16 cellular contexts compared by ENCODE assay signal in genomic region chr2:73993799-73994543, GRCh38. TPM values are rescaled to one million over a fixed set of nuclear protein-coding genes. Genes with fewer than 3 reads are reported as not detected.
DNase-seq lines count a peak whose midpoint lies in the region; ATAC-seq and TF ChIP-seq lines count a peak whose summit lies in the region.
"Had no signal": no experiment of that assay in that cellular context is flagged by ENCODE, and none has a peak within 500 bp of the region (broad histone marks: within the 10 kb centered on the region; RNA-seq: fewer than 3 reads in every experiment).

No MANE protein-coding gene starts in this region.

- intact Hi-C loops in activated T-helper 1 cell treated with anti-CD3 and anti-CD28 coated beads, Interleukin-12 subunit alpha, Interleukin-12 subunit beta, Interleukin-2, Interleukin-4 antibody, amounts not matched to agents 30 ng/mL and 10 ng/mL and 1 ng/mL, durations not matched to agents 14 hours and 24 hours and 36 hours (cut with micrococcal nuclease), result loop anchor here (1.0 kb wide), 1 partner anchor 8 kb away; no protein-coding TSS in a partner anchor
- intact Hi-C loops in sciatic nerve (cut with DNase I), result no loop called here

- no peak overlapping the region for H3K9ac ChIP-seq in smooth muscle cell (ENCODE audit: low read depth)

- H3K4me3 Mint-ChIP-seq in activated T-helper 1 cell treated with anti-CD3 and anti-CD28 coated beads, Interleukin-12 subunit alpha, Interleukin-12 subunit beta, Interleukin-2, Interleukin-4 antibody, amounts not matched to agents 30 ng/mL and 10 ng/mL and 1 ng/mL, durations not matched to agents 14 hours and 24 hours and 36 hours, result peak overlapping the region; percentile 0
- no peak overlapping the region for H3K4me3 Mint-ChIP-seq in memory B cell

- H3K27ac ChIP-seq in smooth muscle cell (ENCODE audit: low read depth), result no peak overlapping the region
- H3K27ac ChIP-seq: C4-2B, psoas muscle had no signal

- H3K4me3 ChIP-seq in smooth muscle cell, result no peak overlapping the region
- H3K4me3 ChIP-seq: HAP-1, mucosa of descending colon, psoas muscle had no signal

- peak; percentile 10 for DNase-seq in stimulated activated naive CD4-positive, alpha-beta T cell treated with Interleukin-2 at 50 U/mL for 16 hours (lab: John Stamatoyannopoulos, UW)
- DNase-seq in stimulated activated naive CD4-positive, alpha-beta T cell (lab: John Stamatoyannopoulos, UW), result no peak
- no peak for DNase-seq in activated T-helper 1 cell treated with anti-CD3 and anti-CD28 coated beads, Interleukin-12 subunit alpha, Interleukin-12 subunit beta, Interleukin-2, Interleukin-4 antibody, amounts not matched to agents 30 ng/mL and 10 ng/mL and 1 ng/mL, durations not matched to agents 14 hours and 24 hours and 36 hours (ENCODE audit: low spot score)
- DNase-seq in memory B cell (ENCODE audit: low spot score in 2 of 2) (no peak), smooth muscle cell (lab: John Stamatoyannopoulos, UW; ENCODE audit: unreplicated experiment) (no peak), sciatic nerve (ENCODE audit: low spot score) (no peak), NCI-H82 treated with DMSO at 0.1 percent for 48 hours (lab: John Stamatoyannopoulos, UW; ENCODE audit: unreplicated experiment) (no peak)
- DNase-seq: activated CD4-positive, CD25-positive, alpha-beta regulatory T cell; amniotic stem cell; dermis blood vessel endothelial cell; GF-D8; mucosa of descending colon; psoas muscle; stimulated activated CD4-positive, alpha-beta T cell treated with anti-CD3 and anti-CD28 coated beads, Interleukin-4, amount 100 ng/mL, for 1 hour had no signal

- H3K9me3 Mint-ChIP-seq in activated T-helper 1 cell treated with anti-CD3 and anti-CD28 coated beads, Interleukin-12 subunit alpha, Interleukin-12 subunit beta, Interleukin-2, Interleukin-4 antibody, amounts not matched to agents 30 ng/mL and 10 ng/mL and 1 ng/mL, durations not matched to agents 14 hours and 24 hours and 36 hours, result peaks cover 16% of the 10 kb centered on the region
- peaks cover 5% of the 10 kb centered on the region for H3K9me3 Mint-ChIP-seq in memory B cell

- peaks cover 52% of the 10 kb centered on the region for H3K4me1 Mint-ChIP-seq in activated T-helper 1 cell treated with anti-CD3 and anti-CD28 coated beads, Interleukin-12 subunit alpha, Interleukin-12 subunit beta, Interleukin-2, Interleukin-4 antibody, amounts not matched to agents 30 ng/mL and 10 ng/mL and 1 ng/mL, durations not matched to agents 14 hours and 24 hours and 36 hours (ENCODE audit: low read depth)
- peaks cover 59% of the 10 kb centered on the region for H3K4me1 Mint-ChIP-seq in memory B cell

- H3K79me2 ChIP-seq in smooth muscle cell (ENCODE audit: low read depth), result peaks cover 39% of the 10 kb centered on the region

- H2AFZ ChIP-seq in smooth muscle cell (ENCODE audit: low read depth), result no peak overlapping the region

- no peaks in the 10 kb centered on the region for H3K27me3 ChIP-seq in smooth muscle cell (ENCODE audit: low read depth)

- H3K9me3 ChIP-seq in smooth muscle cell (replicated peaks; ENCODE audit: low read depth), result no peaks in the 10 kb centered on the region
- H3K9me3 ChIP-seq: HAP-1, mucosa of descending colon, psoas muscle had no signal

- H3K4me2 ChIP-seq in smooth muscle cell, result no peak overlapping the region

- no peak for ATAC-seq in memory B cell (ENCODE audit: low read depth)
- ATAC-seq in sciatic nerve, result no peak
- ATAC-seq: mucosa of descending colon, psoas muscle had no signal

- H3F3A ChIP-seq in smooth muscle cell (ENCODE audit: low read depth), result no peaks in the 10 kb centered on the region

- H3K27me3 Mint-ChIP-seq in activated T-helper 1 cell treated with anti-CD3 and anti-CD28 coated beads, Interleukin-12 subunit alpha, Interleukin-12 subunit beta, Interleukin-2, Interleukin-4 antibody, amounts not matched to agents 30 ng/mL and 10 ng/mL and 1 ng/mL, durations not matched to agents 14 hours and 24 hours and 36 hours (ENCODE audit: insufficient read depth), result no peaks in the 10 kb centered on the region
- no peaks in the 10 kb centered on the region for H3K27me3 Mint-ChIP-seq in memory B cell

- no peaks in the 10 kb centered on the region for H3K36me3 ChIP-seq in smooth muscle cell (ENCODE audit: low read depth)

- no peaks in the 10 kb centered on the region for H3K4me1 ChIP-seq in smooth muscle cell (ENCODE audit: low read depth)
- H3K4me1 ChIP-seq: HAP-1, psoas muscle had no signal

- H3K36me3 Mint-ChIP-seq in activated T-helper 1 cell treated with anti-CD3 and anti-CD28 coated beads, Interleukin-12 subunit alpha, Interleukin-12 subunit beta, Interleukin-2, Interleukin-4 antibody, amounts not matched to agents 30 ng/mL and 10 ng/mL and 1 ng/mL, durations not matched to agents 14 hours and 24 hours and 36 hours (ENCODE audit: low read depth), result peaks cover 41% of the 10 kb centered on the region
- H3K36me3 Mint-ChIP-seq in memory B cell, result peaks cover 20% of the 10 kb centered on the region

- WGBS in smooth muscle cell (ENCODE audit: low lambda C conversion rate), result 83% methylated on average over 6 of the region's 6 CpGs

- TF ChIP-seq CTCF in smooth muscle cell (IDR thresholded peaks at IDR 0.05; ENCODE audit: borderline replicate concordance, insufficient read depth, poor library complexity, severe bottlenecking), result no peak

- H3K27ac Mint-ChIP-seq in activated T-helper 1 cell treated with anti-CD3 and anti-CD28 coated beads, Interleukin-12 subunit alpha, Interleukin-12 subunit beta, Interleukin-2, Interleukin-4 antibody, amounts not matched to agents 30 ng/mL and 10 ng/mL and 1 ng/mL, durations not matched to agents 14 hours and 24 hours and 36 hours, result peak overlapping the region; percentile 32
- peak overlapping the region; percentile 82 for H3K27ac Mint-ChIP-seq in memory B cell

- H4K20me1 ChIP-seq in smooth muscle cell (ENCODE audit: low read depth), result peaks cover 55% of the 10 kb centered on the region

RNA-seq across cellular contexts. Expression of gene TET3, which starts 9.3 kb away (rescaled TPM):
- 19.2 and 20.5 TPM in 2 replicates for total RNA-seq in activated T-helper 1 cell treated with anti-CD3 and anti-CD28 coated beads, Interleukin-12 subunit alpha, Interleukin-12 subunit beta, Interleukin-2, Interleukin-4 antibody, amounts not matched to agents 30 ng/mL and 10 ng/mL and 1 ng/mL, durations not matched to agents 14 hours and 24 hours and 36 hours
- 10.4 and 12.7 TPM in 2 replicates for total RNA-seq in smooth muscle cell
- 3.2 TPM in 2 replicates for polyA plus RNA-seq in smooth muscle cell
- 12.1 TPM for total RNA-seq in sciatic nerve
